15 cellular contexts compared by ENCODE assay signal in genomic region chr18:66971951-66972350, GRCh38.
A peak's percentile ranks its signal among the peaks of the same experiment; 100 is the strongest.
DNase-seq lines count a peak whose midpoint lies in the region; ATAC-seq lines count a peak whose summit lies in the region.
"Had no signal": no experiment of that assay in that cellular context is flagged by ENCODE, and none has a peak within 500 bp of the region (broad histone marks: within the 10 kb centered on the region; RNA-seq: fewer than 3 reads in every experiment).

No MANE protein-coding gene starts in this region.

- H3K18ac ChIP-seq in mesenchymal stem cell (ENCODE audit: low read depth in 1 of 2, low read length in 2 of 2) = no peak overlapping the region

- 0% methylated on average over 1 of the region's 3 CpGs for WGBS in mesenchymal stem cell

- no peak overlapping the region for H2BK120ac ChIP-seq in mesenchymal stem cell (ENCODE audit: low read depth, low read length)

- H3K9ac ChIP-seq in mesenchymal stem cell (ENCODE audit: low read length) = no peak overlapping the region
- H3K9ac ChIP-seq: GM23248 had no signal

- no peak overlapping the region for H3K4ac ChIP-seq in mesenchymal stem cell (ENCODE audit: low read depth in 1 of 2, low read length in 2 of 2)

- no peak overlapping the region for H3K23ac ChIP-seq in mesenchymal stem cell (ENCODE audit: low read length in 2 of 2)

- H3K27me3 ChIP-seq in mesenchymal stem cell (ENCODE audit: control insufficient read depth in 1 of 2, insufficient read depth in 1 of 2, low read length in 2 of 2) = no peaks in the 10 kb centered on the region

- H2BK12ac ChIP-seq in mesenchymal stem cell (ENCODE audit: low read length in 2 of 2) = no peak overlapping the region

- DNase-seq in DMS53 (lab: John Stamatoyannopoulos, UW) (peak; percentile 78), NCI-H146 (lab: John Stamatoyannopoulos, UW) (peak; percentile 85), SHP77 (lab: John Stamatoyannopoulos, UW) (peak; percentile 70 to 86), mesenchymal stem cell (peak; percentile 57), NCI-H226 (no peak), NCI-H1417 treated with DMSO at 0.1 percent for 48 hours (lab: John Stamatoyannopoulos, UW) (no peak)
- DNase-seq: ACHN, GM23248, NCI-H1105 treated with DMSO at 0.1 percent for 48 hours, NCI-H187 treated with DMSO at 0.1 percent for 48 hours, Right ventricle myocardium superior, T1000 had no signal

- H3K27ac ChIP-seq in mesenchymal stem cell (ENCODE audit: low read length, poor library complexity, severe bottlenecking) = no peak overlapping the region
- H3K27ac ChIP-seq: GM23248 had no signal

- no peak overlapping the region for H3K4me2 ChIP-seq in mesenchymal stem cell (ENCODE audit: low read length, poor library complexity, severe bottlenecking)

- no peak overlapping the region for H2BK15ac ChIP-seq in mesenchymal stem cell (ENCODE audit: low read depth, poor library complexity, severe bottlenecking)

- no peak overlapping the region for H2AFZ ChIP-seq in mesenchymal stem cell (ENCODE audit: low read depth, low read length)
- H2AFZ ChIP-seq: GM23248 had no signal

- no peaks in the 10 kb centered on the region for H3K4me1 ChIP-seq in mesenchymal stem cell (ENCODE audit: control insufficient read depth, insufficient read depth, low read depth, low read length)

- no peak overlapping the region for H2AK5ac ChIP-seq in mesenchymal stem cell (ENCODE audit: low read length, severe bottlenecking)

- no peak for ATAC-seq in HG02610 (IDR thresholded peaks at IDR 0.05; ENCODE audit: unreplicated experiment)
- ATAC-seq: GM12878 had no signal

- no peaks in the 10 kb centered on the region for H3K36me3 ChIP-seq in mesenchymal stem cell (ENCODE audit: control insufficient read depth in 1 of 2, insufficient read depth in 2 of 2, low read depth in 1 of 2, low read length in 2 of 2)
- H3K36me3 ChIP-seq: HAP-1 had no signal

- no peak overlapping the region for H4K91ac ChIP-seq in mesenchymal stem cell (ENCODE audit: low read length)

- no peak overlapping the region for H4K8ac ChIP-seq in mesenchymal stem cell (ENCODE audit: low read length)

- no peaks in the 10 kb centered on the region for H3K79me1 ChIP-seq in mesenchymal stem cell (replicated peaks; ENCODE audit: low read length, poor library complexity, severe bottlenecking)

- H3K4me3 ChIP-seq in mesenchymal stem cell (ENCODE audit: insufficient read depth in 1 of 2, low read depth in 1 of 2, low read length in 2 of 2) = no peak overlapping the region
- H3K4me3 ChIP-seq: GM12878, GM23248, HAP-1 had no signal

- no peaks in the 10 kb centered on the region for H3K9me3 ChIP-seq in mesenchymal stem cell (ENCODE audit: control insufficient read depth, low read length)
- H3K9me3 ChIP-seq: HAP-1 had no signal

- no peak overlapping the region for H3K14ac ChIP-seq in mesenchymal stem cell (ENCODE audit: low read length in 2 of 2)

- H2BK5ac ChIP-seq in mesenchymal stem cell (ENCODE audit: low read depth, low read length, poor library complexity, severe bottlenecking) = no peak overlapping the region

Comparison
In these comparisons a context has a peak if more than half of its experiments do, and no peak if none do; other contexts are left out.
1. DNase-seq: peak in DMS53 (single experiment), NCI-H146 (single experiment), SHP77 (2 of 2) and mesenchymal stem cell (single experiment); none in NCI-H226 (single experiment) and NCI-H1417 treated with DMSO at 0.1 percent for 48 hours (single experiment).